Comparison of ENCODE assay signal across 22 cellular contexts in genomic region chr4:102404551-102404969, GRCh38. TPM values are rescaled to one million over a fixed set of nuclear protein-coding genes. Genes with fewer than 3 reads are reported as not detected.
A peak's percentile ranks its signal among the peaks of the same experiment; 100 is the strongest.
DNase-seq lines count a peak whose midpoint lies in the region; ATAC-seq and TF ChIP-seq lines count a peak whose summit lies in the region.
"Had no signal": no experiment of that assay in that cellular context is flagged by ENCODE, and none has a peak within 500 bp of the region (broad histone marks: within the 10 kb centered on the region; RNA-seq: fewer than 3 reads in every experiment).

No MANE protein-coding gene starts in this region.

- no peaks in the 10 kb centered on the region for H3K36me3 Mint-ChIP-seq in mesothelial cell of epicardium

- H3K27ac Mint-ChIP-seq in mesothelial cell of epicardium = peak overlapping the region; percentile 87
- H3K27ac Mint-ChIP-seq: activated CD4-positive, alpha-beta T cell treated with anti-CD3 and anti-CD28 coated beads for 36 hours had no signal

- H3K4me3 Mint-ChIP-seq in mesothelial cell of epicardium = no peak overlapping the region
- H3K4me3 Mint-ChIP-seq: activated CD4-positive, alpha-beta T cell treated with anti-CD3 and anti-CD28 coated beads for 36 hours; H9; neural crest cell had no signal

- intact Hi-C loops in A673 (cut with micrococcal nuclease; ENCODE audit: unreplicated experiment) (no loop called here), breast epithelium (cut with DNase I; ENCODE audit: low total_unique reads) (no loop called here), spleen (cut with DNase I; ENCODE audit: low total_unique reads) (no loop called here)

- TF ChIP-seq POLR2A in breast epithelium (IDR thresholded peaks at IDR 0.05) (no peak), spleen (IDR thresholded peaks at IDR 0.05) (no peak)

- CTCF ChIA-PET in A673 (lab: Charles Lee) (no interaction called here), HEK293T (lab: Yijun Ruan, JAX) (interaction anchor here (0.7 kb wide), 1 partner anchor 33 kb away, joined by 4 read pairs; no protein-coding TSS in a partner anchor)

- H3K27ac ChIP-seq in A673 (ENCODE audit: low read depth, low read length, poor library complexity, severe bottlenecking) = no peak overlapping the region
- H3K27ac ChIP-seq in breast epithelium = peak overlapping the region; percentile 16 to 21
- peak overlapping the region in 1 of 8 donors; percentile 2 for H3K27ac ChIP-seq in spleen
- H3K27ac ChIP-seq: epithelial cell of prostate, SK-N-MC had no signal

- BruUV-seq in A673 (replicated peaks; lab: Mats Ljungman, UMichigan) = no TSS peak

- no peaks in the 10 kb centered on the region for H3K9me3 ChIP-seq in A673 (ENCODE audit: low read depth, low read length, poor library complexity, severe bottlenecking)
- no peaks in the 10 kb centered on the region for H3K9me3 ChIP-seq in breast epithelium
- H3K9me3 ChIP-seq in spleen = no peaks in the 10 kb centered on the region
- H3K9me3 ChIP-seq: stomach had no signal

- H3K4me1 ChIP-seq in A673 (ENCODE audit: insufficient read depth, low read length, poor library complexity, severe bottlenecking) (peaks cover 22% of the 10 kb centered on the region), breast epithelium (no peaks in the 10 kb centered on the region), spleen (peaks cover 0 to 23% (median 7%) of the 10 kb centered on the region in 6 donors)
- H3K4me1 ChIP-seq: stomach had no signal

- H3K36me3 ChIP-seq in A673 (ENCODE audit: insufficient read depth, low read length, poor library complexity, severe bottlenecking) (no peaks in the 10 kb centered on the region), breast epithelium (no peaks in the 10 kb centered on the region), spleen (no peaks in the 10 kb centered on the region)
- H3K36me3 ChIP-seq: stomach had no signal

- POLR2A ChIA-PET in A673 (lab: Charles Lee; ENCODE audit: low non-redundant PET) = no interaction called here
- POLR2A ChIA-PET in HEK293T (lab: Yijun Ruan, JAX) = no interaction called here

- H3K27me3 ChIP-seq in A673 (replicated peaks; ENCODE audit: insufficient read depth, low read depth, low read length, poor library complexity) (no peaks in the 10 kb centered on the region), breast epithelium (no peaks in the 10 kb centered on the region), spleen (replicated peaks in 1 of 7) (no peaks in the 10 kb centered on the region)
- H3K27me3 ChIP-seq: stomach had no signal

- peaks cover 33% of the 10 kb centered on the region for H3K4me1 Mint-ChIP-seq in mesothelial cell of epicardium
- H3K4me1 Mint-ChIP-seq: activated CD4-positive, alpha-beta T cell treated with anti-CD3 and anti-CD28 coated beads for 36 hours; H9 had no signal

- DNase-seq in A673 (ENCODE audit: low spot score) (peak; percentile 74), HEK293T (ENCODE audit: extremely low spot score) (peak; percentile 43), breast epithelium (ENCODE audit: low spot score in 2 of 2) (no peak), mesothelial cell of epicardium (ENCODE audit: low spot score in 2 of 2, unreplicated experiment in 2 of 2) (no peak), spleen (no peak), NCI-H2081 (lab: John Stamatoyannopoulos, UW) (no peak)
- DNase-seq in activated CD8-positive, alpha-beta memory T cell treated with anti-CD3 and anti-CD28 coated beads for 24 hours = no peak
- DNase-seq: activated CD4-positive, alpha-beta T cell treated with anti-CD3 and anti-CD28 coated beads for 36 hours; activated naive CD4-positive, alpha-beta T cell treated with Interleukin-2 at 50 U/mL for 16 hours; activated T-cell treated with anti-CD3 and anti-CD28 coated beads for 4 hours; cortex of kidney; H9; islet precursor cell; Kasumi-1; NCI-H146; stimulated activated CD4-positive, alpha-beta T cell treated with anti-CD3 and anti-CD28 coated beads, Interleukin-1b, Interleukin-23, amount 100 ng/mL, for 48 hours; stomach; T-helper 9 cell had no signal

- H3K4me3 ChIP-seq in A673 (ENCODE audit: low read depth, low read length, poor library complexity, severe bottlenecking) = no peak overlapping the region
- H3K4me3 ChIP-seq in breast epithelium = no peak overlapping the region
- H3K4me3 ChIP-seq in spleen = no peak overlapping the region
- H3K4me3 ChIP-seq: SK-N-MC, stomach had no signal

- no peaks in the 10 kb centered on the region for H3K27me3 Mint-ChIP-seq in mesothelial cell of epicardium (ENCODE audit: low read depth)
- H3K27me3 Mint-ChIP-seq: activated CD4-positive, alpha-beta T cell treated with anti-CD3 and anti-CD28 coated beads for 36 hours had no signal

- 35 to 63% (median 49%) methylated on average over 1 of the region's 1 CpG for WGBS in spleen, 5 donors

- no peaks in the 10 kb centered on the region for H3K9me3 Mint-ChIP-seq in mesothelial cell of epicardium
- H3K9me3 Mint-ChIP-seq: H9, neural crest cell had no signal

- TF ChIP-seq CTCF in A673 (conservative IDR thresholded peaks at IDR 0.05; ENCODE audit: low read depth, low read length) (no peak), breast epithelium (IDR thresholded peaks at IDR 0.05) (no peak), mesothelial cell of epicardium (IDR thresholded peaks at IDR 0.05; ENCODE audit: unreplicated experiment) (no peak), spleen (IDR thresholded peaks at IDR 0.05 in 8 of 11, conservative IDR thresholded peaks at IDR 0.05 in 3 of 11) (no peak)

- ATAC-seq in HG02840 (IDR thresholded peaks at IDR 0.05; ENCODE audit: low FRiP score, unreplicated experiment) = no peak
- ATAC-seq: activated CD4-positive, alpha-beta T cell treated with anti-CD3 and anti-CD28 coated beads for 36 hours had no signal

TF ChIP-seq in HEK293T, 16 proteins besides CTCF, POLR2A, EP300 and RAD21:
- TF ChIP-seq CTBP1 (IDR thresholded peaks at IDR 0.05; ENCODE audit: borderline replicate concordance) = peak; percentile 80
- TF ChIP-seq L3MBTL2 (conservative IDR thresholded peaks at IDR 0.05) = no peak
- peak; percentile 89 for TF ChIP-seq PKNOX1 (IDR thresholded peaks at IDR 0.05)
- no peak for TF ChIP-seq FOXK2 (IDR thresholded peaks at IDR 0.05)

RNA-seq across cellular contexts. Expression of gene SLC39A8, which starts 59.3 kb away (rescaled TPM):
- total RNA-seq in A673 (2021) (8.8 and 12.3 TPM in 2 replicates), breast epithelium (10 to 100 TPM; 10.6 to 66.3 (median 31.8) TPM), mesothelial cell of epicardium (7.9 to 9.5 TPM (median 9.3 TPM) in 3 replicates), spleen (10 to 100 TPM; 11.9 to 21.7 (median 18.4) TPM)
- polyA plus RNA-seq in spleen = 1 to 10 TPM; 4.5 to 6.9 (median 4.8) TPM

Comparison
In these comparisons a context has a peak if more than half of its experiments do, and no peak if none do; other contexts are left out.
1. DNase-seq: peak in A673 (single experiment) and HEK293T (single experiment); none in breast epithelium (0 of 2), mesothelial cell of epicardium (0 of 2), activated CD8-positive, alpha-beta memory T cell treated with anti-CD3 and anti-CD28 coated beads for 24 hours (single experiment), spleen (single experiment) and NCI-H2081 (0 of 2).